ENCODE assay signal across 14 cellular contexts in genomic region chr5:65919773-65920172, GRCh38.
"Had no signal": no experiment of that assay in that cellular context is flagged by ENCODE, and none has a peak within 500 bp of the region (broad histone marks: within the 10 kb centered on the region; RNA-seq: fewer than 3 reads in every experiment).

No MANE protein-coding gene starts in this region.

- H3K27me3 ChIP-seq: brain microvascular endothelial cell, hepatocyte, right lobe of liver, spleen, tibial nerve had no signal

- H3K4me3 ChIP-seq: hepatocyte, right lobe of liver, spleen, tibial nerve had no signal

- H3K27ac ChIP-seq: brain microvascular endothelial cell, hepatocyte, right lobe of liver, spleen, tibial nerve had no signal

- DNase-seq: activated CD4-positive, alpha-beta T cell treated with anti-CD3 and anti-CD28 coated beads, Interleukin-2, amount 50 U/mL, for 1 hour; activated CD4-positive, CD25-positive, alpha-beta regulatory T cell; activated T-cell treated with anti-CD3 and anti-CD28 coated beads, Interleukin-2, amount 50 U/mL, for 1 hour; amygdala; brain microvascular endothelial cell; cerebellar nuclear complex; endodermal cell; naive B cell; right lobe of liver; spleen; stimulated activated CD4-positive, alpha-beta T cell treated with anti-CD3 and anti-CD28 coated beads, Interleukin-1b, Interleukin-23, amount 100 ng/mL, for 48 hours had no signal

- H3K4me2 ChIP-seq: hepatocyte had no signal

- H2AFZ ChIP-seq: hepatocyte had no signal

- H3K9me3 ChIP-seq: right lobe of liver, spleen, tibial nerve had no signal

- ATAC-seq: right lobe of liver; stimulated activated memory B cell treated with anti-CD40 and anti-IgM and Interleukin-4, amounts not matched to agents 10 μg/mL and 1 μg/mL and 100 μg/mL, for 72 hours had no signal

- H3K36me3 ChIP-seq: brain microvascular endothelial cell, right lobe of liver, spleen, tibial nerve had no signal
